In genomic region chr9:21966140-21966851, GRCh38 we compare ENCODE assay signal across 1 cellular context.
TF ChIP-seq lines count a peak whose summit lies in the region.

No MANE protein-coding gene starts in this region.

TF ChIP-seq in HCT116, 20 proteins besides CTCF, POLR2A, EP300 and RAD21:
- TF ChIP-seq EZH2 (IDR thresholded peaks at IDR 0.05) (no peak), YY1 (IDR thresholded peaks at IDR 0.05; ENCODE audit: extremely low read depth, insufficient replicate concordance, low read depth, low read length) (no peak), TCF7L2 (IDR thresholded peaks at IDR 0.05; ENCODE audit: borderline replicate concordance, extremely low read depth, insufficient read depth, insufficient read length) (no peak), CEBPB (IDR thresholded peaks at IDR 0.05; ENCODE audit: low read depth) (no peak)
- TF ChIP-seq, protein P1, sequence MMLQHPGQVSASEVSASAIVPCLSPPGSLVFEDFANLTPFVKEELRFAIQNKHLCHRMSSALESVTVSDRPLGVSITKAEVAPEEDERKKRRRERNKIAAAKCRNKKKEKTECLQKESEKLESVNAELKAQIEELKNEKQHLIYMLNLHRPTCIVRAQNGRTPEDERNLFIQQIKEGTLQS (IDR thresholded peaks at IDR 0.05) = no peak
